30 cellular contexts compared by ENCODE assay signal in genomic region chr5:141862936-141863543, GRCh38. TPM values are rescaled to one million over a fixed set of nuclear protein-coding genes. Genes with fewer than 3 reads are reported as not detected.
"Had no signal": no experiment of that assay in that cellular context is flagged by ENCODE, and none has a peak within 500 bp of the region (broad histone marks: within the 10 kb centered on the region; RNA-seq: fewer than 3 reads in every experiment).

No MANE protein-coding gene starts in this region.

- H3K4me1 Mint-ChIP-seq: activated B cell treated with CpG ODN at 0.5 μM for 24 hours; activated T-helper 17 cell treated with anti-CD3 and anti-CD28 coated beads, Interleukin-2, amount 50 U/mL, for 72 hours had no signal

- H3K36me3 ChIP-seq: cardiac muscle cell, colonic mucosa had no signal

- H3K9me3 ChIP-seq: colonic mucosa, esophagus squamous epithelium had no signal

- DNase-seq: activated B cell treated with CpG ODN at 0.5 μM for 24 hours; activated CD4-positive, alpha-beta T cell treated with anti-CD3 and anti-CD28 coated beads for 48 hours; activated CD4-positive, alpha-beta T cell treated with anti-CD3 and anti-CD28 coated beads, Interleukin-2, amount 50 U/mL, for 1 hour; activated CD4-positive, alpha-beta T cell treated with anti-CD3 and anti-CD28 coated beads, Interleukin-2, amount 50 U/mL, for 48 hours; activated CD8-positive, alpha-beta memory T cell treated with anti-CD3 and anti-CD28 coated beads for 24 hours; activated CD8-positive, alpha-beta T cell treated with anti-CD3 and anti-CD28 coated beads for 36 hours; activated effector memory CD4-positive, alpha-beta T cell treated with Interleukin-2 at 50 U/mL for 16 hours; activated gamma-delta T cell treated with Interleukin-2 at 50 U/mL for 16 hours; activated naive CD4-positive, alpha-beta T cell treated with anti-CD3 and anti-CD28 coated beads, Interleukin-2, amount 50 U/mL, for 16 hours; activated naive CD4-positive, alpha-beta T cell treated with Interleukin-2 at 50 U/mL for 16 hours; activated T-cell treated with anti-CD3 and anti-CD28 coated beads, Interleukin-2, amount 50 U/mL, for 4 hours; amniotic stem cell; anterior cingulate cortex; central memory CD4-positive, alpha-beta T cell; cerebellar nuclear complex; colonic mucosa; effector CD8-positive, alpha-beta T cell; esophagus squamous epithelium; foreskin melanocyte; T-helper 2 cell had no signal

- ATAC-seq: activated CD4-positive, CD25-positive, alpha-beta regulatory T cell treated with anti-CD3 and anti-CD28 coated beads, Interleukin-2, amount 50 U/mL, for 24 hours; activated CD8-positive, alpha-beta T cell treated with anti-CD3 and anti-CD28 coated beads for 36 hours; activated T-cell treated with anti-CD3 and anti-CD28 coated beads, Interleukin-2, amount 50 U/mL, for 4 hours; activated T-helper 17 cell treated with anti-CD3 and anti-CD28 coated beads, Interleukin-2, amount 50 U/mL, for 72 hours had no signal

- H3K27ac ChIP-seq: cardiac muscle cell, colonic mucosa, epithelial cell of prostate, esophagus squamous epithelium, VCaP had no signal

- H3K27ac Mint-ChIP-seq: activated B cell treated with CpG ODN at 0.5 μM for 24 hours; activated CD8-positive, alpha-beta T cell treated with anti-CD3 and anti-CD28 coated beads for 36 hours; activated naive CD8-positive, alpha-beta T cell; activated T-helper 17 cell treated with anti-CD3 and anti-CD28 coated beads, Interleukin-2, amount 50 U/mL, for 72 hours had no signal

- H3K9me3 Mint-ChIP-seq: activated B cell treated with CpG ODN at 0.5 μM for 24 hours; activated CD8-positive, alpha-beta T cell treated with anti-CD3 and anti-CD28 coated beads for 36 hours; activated T-cell treated with anti-CD3 and anti-CD28 coated beads, Interleukin-2, amount 50 U/mL, for 4 hours; activated T-helper 17 cell treated with anti-CD3 and anti-CD28 coated beads, Interleukin-2, amount 50 U/mL, for 72 hours had no signal

- H3K4me3 Mint-ChIP-seq: activated B cell treated with CpG ODN at 0.5 μM for 24 hours; activated CD8-positive, alpha-beta T cell treated with anti-CD3 and anti-CD28 coated beads for 36 hours; activated naive CD8-positive, alpha-beta T cell; activated T-cell treated with anti-CD3 and anti-CD28 coated beads, Interleukin-2, amount 50 U/mL, for 4 hours; activated T-helper 17 cell treated with anti-CD3 and anti-CD28 coated beads, Interleukin-2, amount 50 U/mL, for 72 hours had no signal

- H3K27me3 ChIP-seq: cardiac muscle cell, colonic mucosa, esophagus squamous epithelium had no signal

- H3K4me3 ChIP-seq: cardiac muscle cell, colonic mucosa, esophagus squamous epithelium had no signal

- FAIRE-seq: astrocyte, endometrium, endothelial cell of umbilical vein had no signal

RNA-seq across cellular contexts. Expression of gene PCDH1, which starts 15.2 kb away (rescaled TPM):
- total RNA-seq: activated B cell treated with CpG ODN at 0.5 μM for 24 hours; T-helper 1 cell treated with Interleukin-12 subunit alpha and Interleukin-12 subunit beta and Interleukin-4 antibody, amounts not matched to agents 30 ng/mL and 1 ng/mL, for 36 hours had no signal
